In genomic region chr1:3780901-3781300, GRCh38 we compare ENCODE assay signal across 2 cellular contexts.
TF ChIP-seq lines count a peak whose summit lies in the region.

No MANE protein-coding gene starts in this region.

TF ChIP-seq in K562, 482 proteins besides CTCF, POLR2A, EP300 and RAD21 (continues in another document):
- TF ChIP-seq RBBP5 (IDR thresholded peaks at IDR 0.05; ENCODE audit: borderline replicate concordance, insufficient read depth, low read length, poor library complexity, severe bottlenecking) = no peak
- TF ChIP-seq CREB3 (tag; conservative IDR thresholded peaks at IDR 0.05; ENCODE audit: low read depth) = no peak
- no peak for TF ChIP-seq ZNF263 (CRISPR knock-in tag; IDR thresholded peaks at IDR 0.05; ENCODE audit: borderline replicate concordance)
- TF ChIP-seq USF1 (CRISPR knock-in tag; IDR thresholded peaks at IDR 0.05) = no peak
- no peak for TF ChIP-seq TAL1 (IDR thresholded peaks at IDR 0.05)
- no peak for TF ChIP-seq HOXB6 (CRISPR knock-in tag; IDR thresholded peaks at IDR 0.05; ENCODE audit: borderline replicate concordance)
- no peak for TF ChIP-seq ZFP91 (CRISPR knock-in tag; IDR thresholded peaks at IDR 0.05)
- TF ChIP-seq RBM22 (IDR thresholded peaks at IDR 0.05; ENCODE audit: low read depth, low read length, poor library complexity, severe bottlenecking) = peak; percentile 76
- no peak for TF ChIP-seq KAT2B (IDR thresholded peaks at IDR 0.05; ENCODE audit: low read depth, low read length)
- no peak for TF ChIP-seq ZNF146 (CRISPR knock-in tag; IDR thresholded peaks at IDR 0.05; ENCODE audit: unreplicated experiment)
- TF ChIP-seq SETDB1 (IDR thresholded peaks at IDR 0.05; ENCODE audit: low read length) = no peak
- no peak for TF ChIP-seq KHSRP (IDR thresholded peaks at IDR 0.05)
- TF ChIP-seq CLOCK (CRISPR knock-in tag; IDR thresholded peaks at IDR 0.05; ENCODE audit: borderline replicate concordance) = no peak
- no peak for TF ChIP-seq TSC22D4 (tag; IDR thresholded peaks at IDR 0.05)
- TF ChIP-seq CBX5 (IDR thresholded peaks at IDR 0.05; ENCODE audit: borderline replicate concordance, low read depth) = no peak
- no peak for TF ChIP-seq TCF7L2 (IDR thresholded peaks at IDR 0.05; ENCODE audit: low read depth, low read length)
- TF ChIP-seq ZSCAN32 (CRISPR knock-in tag; IDR thresholded peaks at IDR 0.05) = no peak
- TF ChIP-seq RNF219 (CRISPR knock-in tag; IDR thresholded peaks at IDR 0.05) = no peak
- no peak for TF ChIP-seq POLR3G (IDR thresholded peaks at IDR 0.05; ENCODE audit: extremely low read depth, insufficient read length, insufficient replicate concordance)
- TF ChIP-seq POLR2G (IDR thresholded peaks at IDR 0.05; ENCODE audit: low read depth, low read length) = peak; percentile 80
- no peak for TF ChIP-seq SRSF7 (optimal IDR thresholded peaks at IDR 0.05; ENCODE audit: low read depth, low read length)
- TF ChIP-seq CBX1 (IDR thresholded peaks at IDR 0.05; ENCODE audit: low read depth) = 0 out of 2 replicates have a peak, but pooled peaks have one; percentile 14
- no peak for TF ChIP-seq ZNF347 (CRISPR knock-in tag; IDR thresholded peaks at IDR 0.05; ENCODE audit: low read depth)

TF ChIP-seq in HepG2, 621 proteins besides CTCF, POLR2A, EP300 and RAD21:
- TF ChIP-seq ZNF850 (CRISPR knock-in tag; conservative IDR thresholded peaks at IDR 0.05) (no peak), HDAC1 (CRISPR knock-in tag; IDR thresholded peaks at IDR 0.05) (no peak), AGO2 (optimal IDR thresholded peaks at IDR 0.05; ENCODE audit: low read depth, low read length) (peak; percentile 82), ZFP1 (CRISPR knock-in tag; IDR thresholded peaks at IDR 0.05) (no peak), AGO1 (IDR thresholded peaks at IDR 0.05; ENCODE audit: low read depth, low read length, poor library complexity, severe bottlenecking) (peak; percentile 98), ZNF12 (CRISPR knock-in tag; IDR thresholded peaks at IDR 0.05) (no peak), MBD4 (IDR thresholded peaks at IDR 0.05; ENCODE audit: borderline replicate concordance, low read length) (no peak), RBFOX2 (IDR thresholded peaks at IDR 0.05; ENCODE audit: low read depth, low read length) (0 out of 2 replicates have a peak, but pooled peaks have one; percentile 23), RBM22 (optimal IDR thresholded peaks at IDR 0.05; ENCODE audit: low read length) (peak; percentile 42), CEBPZ (IDR thresholded peaks at IDR 0.05; ENCODE audit: low read length) (no peak), ZNF839 (CRISPR knock-in tag; IDR thresholded peaks at IDR 0.05; ENCODE audit: borderline replicate concordance) (no peak), ZC3H13 (CRISPR knock-in tag; IDR thresholded peaks at IDR 0.05) (0 out of 2 replicates have a peak, but pooled peaks have one; percentile 0), PRDM4 (CRISPR knock-in tag; IDR thresholded peaks at IDR 0.05; ENCODE audit: borderline replicate concordance) (no peak)
